Comparison of ENCODE assay signal across 17 cellular contexts in the genomic region with DNA sequence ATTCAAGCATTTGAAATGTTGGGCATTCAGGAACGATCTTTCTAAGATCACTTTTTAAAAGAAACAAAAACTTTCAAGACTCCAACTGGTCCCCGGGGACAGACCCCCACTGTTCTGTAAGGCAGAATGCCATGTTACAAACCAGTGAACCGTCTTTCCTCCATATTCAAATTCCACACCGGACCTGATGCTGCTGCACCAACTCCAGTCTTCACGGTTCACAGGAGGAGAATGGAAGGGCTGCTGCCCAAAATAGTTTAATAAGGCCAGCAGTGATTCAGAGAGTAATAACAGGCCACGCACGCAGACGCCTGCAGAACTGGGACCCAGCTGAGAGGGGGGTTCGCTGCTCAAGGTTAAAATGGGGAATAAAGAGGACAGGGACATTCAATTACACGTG. TPM values are rescaled to one million over a fixed set of nuclear protein-coding genes. Genes with fewer than 3 reads are reported as not detected.
DNase-seq lines count a peak whose midpoint lies in the region; ATAC-seq, FAIRE-seq and TF ChIP-seq lines count a peak whose summit lies in the region.
"Had no signal": no experiment of that assay in that cellular context is flagged by ENCODE, and none has a peak within 500 bp of the region (broad histone marks: within the 10 kb centered on the region; RNA-seq: fewer than 3 reads in every experiment).

No MANE protein-coding gene starts in this region.

- H3K9me2 ChIP-seq in OCI-LY7 (ENCODE audit: insufficient read depth, low read length) = no peaks in the 10 kb centered on the region

- H3K36me3 ChIP-seq in OCI-LY7 (ENCODE audit: insufficient read depth, low read length) = peaks cover 53% of the 10 kb centered on the region
- H3K36me3 ChIP-seq: adrenal gland, ovary had no signal

- no TSS peak for BruUV-seq in OCI-LY7 (replicated peaks; lab: Mats Ljungman, UMichigan)

- POLR2A ChIA-PET in OCI-LY7 (lab: Charles Lee) = interaction anchor here (1.1 to 3.2 kb wide), 9 partner anchors 9 to 112 kb away, joined by 3 to 18 read pairs (median 6); no protein-coding TSS in a partner anchor

- H2AFZ ChIP-seq in OCI-LY7 (ENCODE audit: low read length) = no peak overlapping the region

- H3K4me1 ChIP-seq in OCI-LY7 (ENCODE audit: insufficient read depth, low read length, poor library complexity, severe bottlenecking) = peaks cover 88% of the 10 kb centered on the region
- H3K4me1 ChIP-seq: adrenal gland had no signal

- H3K4me2 ChIP-seq in OCI-LY7 (ENCODE audit: low read length) = peak overlapping the region; percentile 89

- TF ChIP-seq CTCF in GM12865 (IDR thresholded peaks at IDR 0.05; ENCODE audit: insufficient read depth, low read depth, low read length, missing control alignments) (no peak), OCI-LY7 (conservative IDR thresholded peaks at IDR 0.05; ENCODE audit: low read length) (no peak)

- no peak for ATAC-seq in HG02885 (IDR thresholded peaks at IDR 0.05; ENCODE audit: poor library complexity, unreplicated experiment)
- ATAC-seq: activated T-cell treated with anti-CD3 and anti-CD28 coated beads, Interleukin-2, amount 50 U/mL, for 72 hours had no signal

- CTCF ChIA-PET in OCI-LY7 (lab: Charles Lee; ENCODE audit: unreplicated experiment) = interaction anchor here (1.7 kb wide), 1 partner anchor 15 kb away, joined by 5 read pairs; no protein-coding TSS in a partner anchor

- H3K79me2 ChIP-seq in OCI-LY7 (ENCODE audit: insufficient read depth, low read depth, low read length) = peaks cover 91% of the 10 kb centered on the region

- peak; percentile 37 for DNase-seq in GM12865 (ENCODE audit: low read depth)
- DNase-seq in OCI-LY7 (ENCODE audit: low spot score) = peak; percentile 87
- peak; percentile 37 for DNase-seq in glomerular visceral epithelial cell (ENCODE audit: extremely low spot score)
- DNase-seq in retina = peak; percentile 76
- DNase-seq in erythroblast (lab: John Stamatoyannopoulos, UW) = no peak
- no peak for DNase-seq in NCI-H526 (lab: John Stamatoyannopoulos, UW)
- no peak for DNase-seq in GM12892 (ENCODE audit: insufficient read length)
- DNase-seq: activated T-cell treated with anti-CD3 and anti-CD28 coated beads, Interleukin-2, amount 50 U/mL, for 72 hours; adrenal gland; BE2C; dermis blood vessel endothelial cell; KBM-7; NCI-H1694; NCI-H524; ovary; stimulated activated CD4-positive, alpha-beta T cell treated with anti-CD3 and anti-CD28 coated beads, Interleukin-15, amount 100 ng/mL, for 24 hours had no signal

- H4K20me1 ChIP-seq in OCI-LY7 (ENCODE audit: insufficient read depth, low read length) = peaks cover 13% of the 10 kb centered on the region; the same call in 1 of the 2 replicates

- peak overlapping the region; percentile 87 for H3K27ac ChIP-seq in OCI-LY7 (ENCODE audit: low read depth, low read length, poor library complexity, severe bottlenecking)
- H3K27ac ChIP-seq: adrenal gland, ovary had no signal

- intact Hi-C loops in OCI-LY7 (cut with micrococcal nuclease; ENCODE audit: unreplicated experiment) = loop anchor here (1.0 to 2.0 kb wide), 2 partner anchors 46 to 113 kb away; no protein-coding TSS in a partner anchor

- FAIRE-seq in GM12892 (lab: Jason Lieb, UNC) = no peak

- peak overlapping the region; percentile 38 for H3K4me3 ChIP-seq in GM12865 (ENCODE audit: low read depth, low read length)
- H3K4me3 ChIP-seq in OCI-LY7 (ENCODE audit: low read depth, low read length, poor library complexity, severe bottlenecking) = peak overlapping the region; percentile 59
- H3K4me3 ChIP-seq: adrenal gland, ovary had no signal

- peaks cover 16% of the 10 kb centered on the region for H3K9me3 ChIP-seq in OCI-LY7 (ENCODE audit: low read length)
- H3K9me3 ChIP-seq: adrenal gland, BE2C, ovary had no signal

- TF ChIP-seq POLR2A in erythroblast (IDR thresholded peaks at IDR 0.05; ENCODE audit: low read length) = no peak
- TF ChIP-seq POLR2A in GM12892 (IDR thresholded peaks at IDR 0.05; ENCODE audit: low read depth, low read length) = no peak

RNA-seq across cellular contexts. Expression of a gene that starts 47.2 kb away (rescaled TPM):
- 24.6 and 28.7 TPM in 2 replicates for total RNA-seq in OCI-LY7 (2014; rRNA removed; shearing (Covaris generic))
- 67.0 and 79.9 TPM in 2 replicates for total RNA-seq in OCI-LY7 (2022)
- polyA plus RNA-seq in GM12892 (2012; ENCODE audit: missing spikeins) = 21.6 TPM

Comparison
In these comparisons a context has a peak if more than half of its experiments do, and no peak if none do; other contexts are left out.
1. DNase-seq: peak in GM12865 (single experiment), OCI-LY7 (single experiment), glomerular visceral epithelial cell (single experiment) and retina (single experiment); none in erythroblast (0 of 2), NCI-H526 (0 of 2) and GM12892 (single experiment).